ENCODE assay signal across 15 cellular contexts in genomic region chr12:19886805-19887105, GRCh38.
"Had no signal": no experiment of that assay in that cellular context is flagged by ENCODE, and none has a peak within 500 bp of the region (broad histone marks: within the 10 kb centered on the region; RNA-seq: fewer than 3 reads in every experiment).

No MANE protein-coding gene starts in this region.

- H3K36me3 ChIP-seq: brain microvascular endothelial cell, neutrophil, suprapubic skin had no signal

- H3K27ac ChIP-seq: brain microvascular endothelial cell, foreskin keratinocyte, neutrophil, suprapubic skin had no signal

- H3K9me3 Mint-ChIP-seq: T-helper 2 cell treated with Interferon-gamma antibody and Interleukin-4, amounts not matched to agents 5 μg/mL and 100 μg/mL, for 36 hours had no signal

- H3K4me3 ChIP-seq: suprapubic skin had no signal

- ATAC-seq: esophagus mucosa; foreskin keratinocyte; naive thymus-derived CD4-positive, alpha-beta T cell; right cardiac atrium; stimulated activated naive CD8-positive, alpha-beta T cell treated with anti-CD3 and anti-CD28 coated beads, Interleukin-15, Interleukin-2, amounts not matched to agents 100 U/mL and 50 U/mL, for 24 hours had no signal

- H3K4me3 Mint-ChIP-seq: endodermal cell; naive thymus-derived CD4-positive, alpha-beta T cell; T-helper 2 cell treated with Interferon-gamma antibody and Interleukin-4, amounts not matched to agents 5 μg/mL and 100 μg/mL, for 36 hours had no signal

- H3K27me3 ChIP-seq: brain microvascular endothelial cell, foreskin keratinocyte, neutrophil, suprapubic skin had no signal

- H3K36me3 Mint-ChIP-seq: naive thymus-derived CD4-positive, alpha-beta T cell had no signal

- H3K4me1 ChIP-seq: foreskin keratinocyte had no signal

- DNase-seq: activated naive CD4-positive, alpha-beta T cell treated with anti-CD3 and anti-CD28 coated beads, Interleukin-2, amount 50 U/mL, for 16 hours; activated T-cell treated with anti-CD3 and anti-CD28 coated beads, Interleukin-2, amount 50 U/mL, for 1 hour; amniotic stem cell; brain microvascular endothelial cell; endodermal cell; foreskin keratinocyte; midbrain; naive thymus-derived CD4-positive, alpha-beta T cell; right cardiac atrium; stimulated activated CD4-positive, alpha-beta T cell treated with anti-CD3 and anti-CD28 coated beads, Interleukin-2, amount 100 ng/mL, for 24 hours; stimulated activated naive CD8-positive, alpha-beta T cell treated with anti-CD3 and anti-CD28 coated beads, Interleukin-15, Interleukin-2, amounts not matched to agents 100 U/mL and 50 U/mL, for 24 hours had no signal

- H3K27ac Mint-ChIP-seq: endodermal cell; naive thymus-derived CD4-positive, alpha-beta T cell; T-helper 2 cell treated with Interferon-gamma antibody and Interleukin-4, amounts not matched to agents 5 μg/mL and 100 μg/mL, for 36 hours had no signal

- H3K9me3 ChIP-seq: neutrophil, suprapubic skin had no signal

- H3K27me3 Mint-ChIP-seq: naive thymus-derived CD4-positive, alpha-beta T cell had no signal

- H3K4me1 Mint-ChIP-seq: naive thymus-derived CD4-positive, alpha-beta T cell had no signal
